In genomic region chr16:31033709-31034492, GRCh38 we compare ENCODE assay signal across 8 cellular contexts. TPM values are rescaled to one million over a fixed set of nuclear protein-coding genes. Genes with fewer than 3 reads are reported as not detected.
DNase-seq lines count a peak whose midpoint lies in the region; ATAC-seq and TF ChIP-seq lines count a peak whose summit lies in the region.

No MANE protein-coding gene starts in this region.

- TF ChIP-seq CTCF in AG04449 (IDR thresholded peaks at IDR 0.05; ENCODE audit: insufficient read depth, low read length, missing control alignments): no peak

- CTCF ChIA-PET in AG04449 (lab: Yijun Ruan, JAX): interaction anchor here (0.9 to 2.5 kb wide), 5 partner anchors 8 to 109 kb away, joined by 3 to 12 read pairs (median 4); no protein-coding TSS in a partner anchor

- peak; percentile 45 for ATAC-seq in GM18868 (IDR thresholded peaks at IDR 0.05; ENCODE audit: unreplicated experiment)
- peak; percentile 53 for ATAC-seq in HG03159 (IDR thresholded peaks at IDR 0.05; ENCODE audit: unreplicated experiment)

- POLR2A ChIA-PET in AG04449 (lab: Yijun Ruan, JAX): interaction anchor here (0.8 to 1.5 kb wide), 6 partner anchors 9 to 151 kb away, joined by 3 to 10 read pairs (median 4); partner anchors contain the start of gene ZNF668

- DNase-seq in AG04449 (ENCODE audit: low read depth, low spot score) (peak; percentile 7), NCI-H446 (lab: John Stamatoyannopoulos, UW) (peak; percentile 74 to 82), cerebellum (ENCODE audit: low spot score) (peak; percentile 95), kidney tubule cell (ENCODE audit: low spot score) (peak; percentile 78)
- peak; percentile 77 for DNase-seq in activated CD4-positive, alpha-beta T cell treated with anti-CD3 and anti-CD28 coated beads for 1 hour
- DNase-seq in stimulated activated CD4-positive, alpha-beta T cell treated with anti-CD3 and anti-CD28 coated beads, Interleukin-15, amount 100 ng/mL, for 48 hours (ENCODE audit: low read depth in 2 of 2): peak; percentile 70 to 81

- H3K4me3 ChIP-seq in AG04449 (ENCODE audit: low read depth, low read length): peak overlapping the region; percentile 99

RNA-seq across cellular contexts. Expression of gene STX4, which starts 0.5 kb away (rescaled TPM):
- total RNA-seq in cerebellum: 16.4 TPM

RNA-seq across cellular contexts. Expression of gene STX1B, which starts 23.5 kb away (rescaled TPM):
- 22.5 TPM for total RNA-seq in cerebellum

RNA-seq across cellular contexts. Expression of gene ZNF668, which starts 40.1 kb away (rescaled TPM):
- 9.3 TPM for total RNA-seq in cerebellum

RNA-seq across cellular contexts. Expression of gene ZNF646, which starts 40.3 kb away (rescaled TPM):
- total RNA-seq in cerebellum: 16.7 TPM

RNA-seq across cellular contexts. Expression of gene HSD3B7, which starts 48.9 kb away (rescaled TPM):
- 1.8 TPM for total RNA-seq in cerebellum

Comparison
In these comparisons a context has a peak if more than half of its experiments do, and no peak if none do; other contexts are left out.
1. Peak in every context shown above with its lines: DNase-seq, ATAC-seq and H3K4me3 ChIP-seq.
2. DNase-seq: peak in every context shown above with its lines; median percentile 95 in cerebellum; 78 in NCI-H446; 78 in kidney tubule cell; 77 in activated CD4-positive, alpha-beta T cell treated with anti-CD3 and anti-CD28 coated beads for 1 hour; 76 in stimulated activated CD4-positive, alpha-beta T cell treated with anti-CD3 and anti-CD28 coated beads, Interleukin-15, amount 100 ng/mL, for 48 hours; 7 in AG04449.